ENCODE assay signal across 20 cellular contexts in the genomic region with DNA sequence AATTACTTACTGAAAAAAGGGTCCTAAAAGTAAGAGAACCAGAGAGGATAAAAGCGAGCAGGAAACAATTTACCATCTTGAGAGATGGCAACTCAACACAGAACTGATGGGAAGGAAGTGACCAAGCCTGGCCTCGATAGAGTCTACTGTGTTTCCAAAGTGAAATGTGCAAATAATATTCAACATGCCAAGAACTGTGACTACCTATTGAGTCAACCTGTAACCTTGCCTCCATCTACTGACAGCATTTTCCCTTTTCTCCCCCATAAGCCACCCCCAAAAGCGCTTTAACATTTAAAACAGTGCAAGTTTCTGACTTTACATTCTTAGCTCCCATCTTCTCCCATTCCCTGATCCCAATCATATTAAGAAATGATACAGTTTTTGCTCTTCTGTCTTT.
"Had no signal": no experiment of that assay in that cellular context is flagged by ENCODE, and none has a peak within 500 bp of the region (broad histone marks: within the 10 kb centered on the region; RNA-seq: fewer than 3 reads in every experiment).

No MANE protein-coding gene starts in this region.

- DNase-seq: cortex of kidney; dorsolateral prefrontal cortex; effector CD8-positive, alpha-beta T cell; kidney; left colon; left ventricle myocardium superior; mesendoderm; naive B cell; nephron progenitor cell; psoas muscle; retina; right lobe of liver; stimulated activated CD4-positive, alpha-beta T cell treated with anti-CD3 and anti-CD28 coated beads, Interleukin-1b, Interleukin-23, amount 100 ng/mL, for 48 hours; stimulated activated CD4-positive, alpha-beta T cell treated with anti-CD3 and anti-CD28 coated beads, Interleukin-4, amount 100 ng/mL, for 24 hours; tibial artery; uterus had no signal

- H3K27me3 ChIP-seq: esophagus muscularis mucosa, right lobe of liver, tibial artery, upper lobe of left lung, uterus had no signal

- H3K4me1 ChIP-seq: psoas muscle, right lobe of liver, tibial artery, upper lobe of left lung, uterus had no signal

- H3K27ac ChIP-seq: dorsolateral prefrontal cortex, esophagus muscularis mucosa, psoas muscle, right lobe of liver, tibial artery, upper lobe of left lung, uterus had no signal

- H3K4me3 ChIP-seq: dorsolateral prefrontal cortex, esophagus muscularis mucosa, lung, psoas muscle, right lobe of liver, tibial artery, upper lobe of left lung, uterus had no signal

- ATAC-seq: left colon; left ventricle myocardium superior; psoas muscle; right lobe of liver; stimulated activated memory B cell treated with anti-CD40 and anti-IgM and Interleukin-4, amounts not matched to agents 10 μg/mL and 1 μg/mL and 100 μg/mL, for 72 hours had no signal

- FAIRE-seq: kidney had no signal

- H3K36me3 ChIP-seq: right lobe of liver, uterus had no signal

- H3K9me3 ChIP-seq: esophagus muscularis mucosa, psoas muscle, right lobe of liver, tibial artery, upper lobe of left lung, uterus had no signal
